Comparison of ENCODE assay signal across 12 cellular contexts in genomic region chr22:46122980-46123693, GRCh38. TPM values are rescaled to one million over a fixed set of nuclear protein-coding genes. Genes with fewer than 3 reads are reported as not detected.
DNase-seq lines count a peak whose midpoint lies in the region; ATAC-seq and TF ChIP-seq lines count a peak whose summit lies in the region.
"Had no signal": no experiment of that assay in that cellular context is flagged by ENCODE, and none has a peak within 500 bp of the region (broad histone marks: within the 10 kb centered on the region; RNA-seq: fewer than 3 reads in every experiment).

No MANE protein-coding gene starts in this region.

- TF ChIP-seq CTCF in HCT116 (IDR thresholded peaks at IDR 0.05 in 2 of 3, conservative IDR thresholded peaks at IDR 0.05 in 1 of 3; ENCODE audit: borderline replicate concordance in 1 of 3, insufficient read depth in 1 of 3, low read depth in 2 of 3, low read length in 2 of 3) (no peak), OCI-LY7 (conservative IDR thresholded peaks at IDR 0.05; ENCODE audit: low read length) (no peak), WERI-Rb-1 (IDR thresholded peaks at IDR 0.05; ENCODE audit: low read depth, low read length) (no peak)

- CTCF ChIA-PET in HCT116 (lab: Charles Lee) (interaction anchor here (1.0 to 10.7 kb wide), 5 partner anchors 117 to 419 kb away, joined by 4 to 151 read pairs (median 7); partner anchors contain the start of genes CDPF1 and GTSE1), OCI-LY7 (lab: Charles Lee; ENCODE audit: unreplicated experiment) (no interaction called here)

- DNase-seq in HCT116 (ENCODE audit: low read depth, low spot score): no peak
- no peak for DNase-seq in OCI-LY7 (ENCODE audit: low spot score)
- peak; percentile 10 for DNase-seq in myocyte (ENCODE audit: low read depth)
- DNase-seq in stimulated activated CD4-positive, alpha-beta T cell treated with anti-CD3 and anti-CD28 coated beads, Interleukin-15, amount 100 ng/mL, for 24 hours: no peak
- DNase-seq in AML-193 (lab: John Stamatoyannopoulos, UW): no peak
- DNase-seq in WERI-Rb-1: no peak
- DNase-seq: cortex of kidney had no signal

- H3K4me3 ChIP-seq in BLaER1: no peak overlapping the region
- H3K4me3 ChIP-seq in HCT116 (replicated peaks in 1 of 2; ENCODE audit: low read depth in 1 of 2, low read length in 2 of 2): no peak overlapping the region
- no peak overlapping the region for H3K4me3 ChIP-seq in OCI-LY7 (ENCODE audit: low read depth, low read length, poor library complexity, severe bottlenecking)
- H3K4me3 ChIP-seq in WERI-Rb-1 (ENCODE audit: low read depth, low read length): no peak overlapping the region
- H3K4me3 ChIP-seq: MG63 had no signal

- H3K4me2 ChIP-seq in BLaER1 (peak overlapping the region; percentile 75), HCT116 (ENCODE audit: low read length) (no peak overlapping the region), OCI-LY7 (ENCODE audit: low read length) (no peak overlapping the region)

- H3K9me2 ChIP-seq in HCT116 (ENCODE audit: insufficient read depth): no peaks in the 10 kb centered on the region
- no peaks in the 10 kb centered on the region for H3K9me2 ChIP-seq in OCI-LY7 (ENCODE audit: insufficient read depth, low read length)

- H3K36me3 ChIP-seq in BLaER1 (no peaks in the 10 kb centered on the region), HCT116 (ENCODE audit: control insufficient read depth in 1 of 2, insufficient read depth in 2 of 2, low read length in 2 of 2) (no peaks in the 10 kb centered on the region), OCI-LY7 (ENCODE audit: insufficient read depth, low read length) (no peaks in the 10 kb centered on the region), WERI-Rb-1 (no peaks in the 10 kb centered on the region)
- H3K36me3 ChIP-seq: brain microvascular endothelial cell, MG63, tibial artery had no signal

- peak overlapping the region; percentile 24; the same call in 1 of the 2 replicates for H3K9ac ChIP-seq in BLaER1
- 0 out of 2 replicates have a peak overlapping the region, but pooled peaks have one; percentile 27 for H3K9ac ChIP-seq in HCT116 (ENCODE audit: low read length)

- TF ChIP-seq RAD21 in HCT116 (IDR thresholded peaks at IDR 0.05; ENCODE audit: low read depth): no peak

- RAD21 ChIA-PET in HCT116 (lab: Charles Lee; ENCODE audit: low non-redundant PET in 1 of 2, low total read pairs in 2 of 2, uncharacterized antibody in 2 of 2, unreplicated experiment in 2 of 2): interaction anchor here in 1 of 2 experiments (1.8 kb wide), 1 partner anchor 173 kb away, joined by 4 read pairs; the partner anchor contains the start of gene GTSE1

- H4K20me1 ChIP-seq in BLaER1 (no peaks in the 10 kb centered on the region), HCT116 (ENCODE audit: insufficient read depth) (no peaks in the 10 kb centered on the region), OCI-LY7 (ENCODE audit: insufficient read depth, low read length) (no peaks in the 10 kb centered on the region)

- BruUV-seq in HCT116 (replicated peaks; lab: Mats Ljungman, UMichigan) (no TSS peak), OCI-LY7 (replicated peaks; lab: Mats Ljungman, UMichigan) (no TSS peak)

- no peaks in the 10 kb centered on the region for H3K9me3 ChIP-seq in BLaER1
- H3K9me3 ChIP-seq in HCT116 (ENCODE audit: control insufficient read depth in 1 of 2, insufficient read depth in 1 of 2, low read depth in 1 of 2, low read length in 2 of 2): no peaks in the 10 kb centered on the region
- H3K9me3 ChIP-seq in OCI-LY7 (ENCODE audit: low read length): no peaks in the 10 kb centered on the region
- no peaks in the 10 kb centered on the region for H3K9me3 ChIP-seq in WERI-Rb-1 (ENCODE audit: severe bottlenecking)
- H3K9me3 ChIP-seq: Caco-2, MG63, tibial artery had no signal

- H2AFZ ChIP-seq in HCT116 (ENCODE audit: low read depth, low read length, poor library complexity, severe bottlenecking) (no peak overlapping the region), OCI-LY7 (ENCODE audit: low read length) (peak overlapping the region; percentile 51; the same call in 1 of the 2 replicates)

- ATAC-seq in HCT116: no peak

- intact Hi-C loops in HCT116 (cut with micrococcal nuclease): loop anchor here (1.0 to 5.0 kb wide), 3 partner anchors 174 to 420 kb away; partner anchors contain the start of gene GTSE1
- intact Hi-C loops in OCI-LY7 (cut with micrococcal nuclease; ENCODE audit: unreplicated experiment): loop anchor here (1.0 to 5.0 kb wide), 3 partner anchors 174 to 419 kb away; partner anchors contain the start of gene GTSE1

- H3K27ac ChIP-seq in BLaER1 (peak overlapping the region; percentile 63), HCT116 (ENCODE audit: low read depth, low read length) (no peak overlapping the region), OCI-LY7 (ENCODE audit: low read depth, low read length, poor library complexity, severe bottlenecking) (no peak overlapping the region), WERI-Rb-1 (no peak overlapping the region)
- H3K27ac ChIP-seq: brain microvascular endothelial cell, tibial artery had no signal

- H3K27me3 ChIP-seq in BLaER1 (no peaks in the 10 kb centered on the region), HCT116 (ENCODE audit: insufficient read depth, low read length) (no peaks in the 10 kb centered on the region), WERI-Rb-1 (ENCODE audit: insufficient read depth, low read depth, severe bottlenecking) (no peaks in the 10 kb centered on the region)
- H3K27me3 ChIP-seq: brain microvascular endothelial cell, MG63, tibial artery had no signal

- H3K79me2 ChIP-seq in HCT116 (ENCODE audit: insufficient read depth, low read length): no peaks in the 10 kb centered on the region
- H3K79me2 ChIP-seq in OCI-LY7 (ENCODE audit: insufficient read depth, low read depth, low read length): no peaks in the 10 kb centered on the region

- POLR2A ChIA-PET in HCT116 (lab: Charles Lee) (no interaction called here), OCI-LY7 (lab: Charles Lee) (no interaction called here)

- no peak for TF ChIP-seq POLR2A in HCT116 (IDR thresholded peaks at IDR 0.05; ENCODE audit: borderline replicate concordance, extremely low read depth, insufficient read depth, insufficient read length)

- H3K4me1 ChIP-seq in BLaER1: peaks cover 71% of the 10 kb centered on the region
- H3K4me1 ChIP-seq in HCT116 (ENCODE audit: control insufficient read depth in 1 of 2, insufficient read depth in 2 of 2, low read length in 2 of 2): peaks cover 0 to 21% of the 10 kb centered on the region in 2 experiments; a peak in 1 of 4 replicates
- no peaks in the 10 kb centered on the region for H3K4me1 ChIP-seq in OCI-LY7 (ENCODE audit: insufficient read depth, low read length, poor library complexity, severe bottlenecking)

TF ChIP-seq in HCT116, 20 proteins besides CTCF, POLR2A, EP300 and RAD21:
- TF ChIP-seq SRF (IDR thresholded peaks at IDR 0.05; ENCODE audit: low read depth): no peak
- no peak for TF ChIP-seq EGR1 (IDR thresholded peaks at IDR 0.05; ENCODE audit: low read depth)
- TF ChIP-seq ZNF274 (IDR thresholded peaks at IDR 0.05; ENCODE audit: low read depth, low read length): no peak
- no peak for TF ChIP-seq CEBPB (IDR thresholded peaks at IDR 0.05; ENCODE audit: low read depth)
- TF ChIP-seq FOSL1 (IDR thresholded peaks at IDR 0.05; ENCODE audit: low read depth): no peak
- no peak for TF ChIP-seq YY1 (IDR thresholded peaks at IDR 0.05; ENCODE audit: extremely low read depth, insufficient replicate concordance, low read depth, low read length)
- TF ChIP-seq EZH2 (IDR thresholded peaks at IDR 0.05): no peak
TF ChIP-seq in HCT116: peak in this region for 0.

RNA-seq across cellular contexts. Expression of gene PPARA, which starts 27.2 kb away (rescaled TPM):
- total RNA-seq in HCT116 (2021; ENCODE audit: unreplicated experiment): 14.5 TPM
- 4.8 and 5.6 TPM in 2 replicates for polyA plus RNA-seq in HCT116 (2012)
- 0.90 and 3.3 TPM in 2 replicates for total RNA-seq in OCI-LY7 (2014; rRNA removed; shearing (Covaris generic))
- total RNA-seq in OCI-LY7 (2022): 10.5 and 16.4 TPM in 2 replicates
- 17.5 and 26.3 TPM in 2 replicates for total RNA-seq in myocyte
- 7.7 TPM for polyA plus RNA-seq in myocyte (2012)
